ENCODE assay signal across 19 cellular contexts in genomic region chr5:2929779-2930178, GRCh38.
DNase-seq lines count a peak whose midpoint lies in the region; TF ChIP-seq lines count a peak whose summit lies in the region.
"Had no signal": no experiment of that assay in that cellular context is flagged by ENCODE, and none has a peak within 500 bp of the region (broad histone marks: within the 10 kb centered on the region; RNA-seq: fewer than 3 reads in every experiment).

No MANE protein-coding gene starts in this region.

- H3K27ac ChIP-seq in neural progenitor cell (no peak overlapping the region), trophoblast cell (ENCODE audit: low read depth, low read length) (no peak overlapping the region), uterus (no peak overlapping the region), substantia nigra (ENCODE audit: low read depth, low read length, poor library complexity, severe bottlenecking) (no peak overlapping the region), dorsolateral prefrontal cortex (no peak overlapping the region)
- H3K27ac ChIP-seq: BLaER1, C4-2B had no signal

- H3K79me2 ChIP-seq in neural progenitor cell (ENCODE audit: low read depth) (no peaks in the 10 kb centered on the region), trophoblast cell (ENCODE audit: control insufficient read depth, insufficient read depth, low read length, poor library complexity) (no peaks in the 10 kb centered on the region)

- no peaks in the 10 kb centered on the region for H3K4me1 Mint-ChIP-seq in neural progenitor cell
- H3K4me1 Mint-ChIP-seq: B cell; CD4-positive, CD25-positive, alpha-beta regulatory T cell; CD8-positive, alpha-beta memory T cell had no signal

- H4K12ac ChIP-seq in trophoblast cell (ENCODE audit: low read depth, low read length), result no peak overlapping the region

- TF ChIP-seq POLR2A in uterus (IDR thresholded peaks at IDR 0.05), result no peak

- no peak overlapping the region for H3K14ac ChIP-seq in trophoblast cell (ENCODE audit: low read length)

- H3K36me3 ChIP-seq in neural progenitor cell (no peaks in the 10 kb centered on the region), trophoblast cell (ENCODE audit: control insufficient read depth in 1 of 2, insufficient read depth in 2 of 2, low read length in 2 of 2) (no peaks in the 10 kb centered on the region), uterus (no peaks in the 10 kb centered on the region)
- H3K36me3 ChIP-seq: BLaER1 had no signal

- H3K79me1 ChIP-seq in trophoblast cell (ENCODE audit: low read length), result no peaks in the 10 kb centered on the region

- WGBS in trophoblast cell (ENCODE audit: extremely low coverage, insufficient coverage, insufficient read length), result no CpG with 5 or more reads among the region's 10 CpGs

- H4K91ac ChIP-seq in trophoblast cell (ENCODE audit: low read depth, low read length), result no peak overlapping the region

- TF ChIP-seq CTCF in neural progenitor cell (IDR thresholded peaks at IDR 0.05), result no peak
- no peak for TF ChIP-seq CTCF in uterus (IDR thresholded peaks at IDR 0.05)
- TF ChIP-seq CTCF in dorsolateral prefrontal cortex (IDR thresholded peaks at IDR 0.05 in 54 of 56, conservative IDR thresholded peaks at IDR 0.05 in 2 of 56; ENCODE audit: low read depth in 1 of 56, partially characterized antibody in 56 of 56), result no peak

- H3K23ac ChIP-seq in trophoblast cell (ENCODE audit: low read length), result no peak overlapping the region

- H3K18ac ChIP-seq in trophoblast cell (ENCODE audit: low read length), result no peak overlapping the region

- H3K9me3 Mint-ChIP-seq in neural progenitor cell, result peaks cover 2% of the 10 kb centered on the region
- H3K9me3 Mint-ChIP-seq: H9 had no signal

- H3K9ac ChIP-seq in neural progenitor cell (no peak overlapping the region), trophoblast cell (ENCODE audit: low read length) (no peak overlapping the region)
- H3K9ac ChIP-seq: BLaER1 had no signal

- no peak overlapping the region for H3K4ac ChIP-seq in trophoblast cell (ENCODE audit: low read depth, low read length)

- no peaks in the 10 kb centered on the region for H4K20me1 ChIP-seq in neural progenitor cell (ENCODE audit: low read depth)
- H4K20me1 ChIP-seq: BLaER1 had no signal

- H2AFZ ChIP-seq in neural progenitor cell (replicated peaks) (no peak overlapping the region), trophoblast cell (ENCODE audit: insufficient read depth, low read length, poor library complexity) (no peak overlapping the region)
- H2AFZ ChIP-seq: GM23338 had no signal

- no peak overlapping the region for H3K4me3 ChIP-seq in neural progenitor cell
- peak overlapping the region; percentile 27 for H3K4me3 ChIP-seq in trophoblast cell (ENCODE audit: low read depth, low read length)
- H3K4me3 ChIP-seq in uterus, result no peak overlapping the region
- no peak overlapping the region for H3K4me3 ChIP-seq in dorsolateral prefrontal cortex
- H3K4me3 ChIP-seq: BLaER1, GM12878, GM23338 had no signal

- H3K27ac Mint-ChIP-seq in neural progenitor cell, result peak overlapping the region; percentile 58
- H3K27ac Mint-ChIP-seq: B cell; CD4-positive, CD25-positive, alpha-beta regulatory T cell; CD8-positive, alpha-beta memory T cell; GM23338; H9 had no signal

- intact Hi-C loops in uterus (cut with DNase I; ENCODE audit: low total_unique reads), result no loop called here
- intact Hi-C loops in dorsolateral prefrontal cortex (cut with DNase I), result no loop called here

- peaks cover 3% of the 10 kb centered on the region for H3K27me3 Mint-ChIP-seq in neural progenitor cell (ENCODE audit: insufficient read depth, low read depth)
- H3K27me3 Mint-ChIP-seq: B cell; CD4-positive, CD25-positive, alpha-beta regulatory T cell; CD8-positive, alpha-beta memory T cell had no signal

- DNase-seq in iPS-NIHi7 (ENCODE audit: extremely low spot score), result peak; percentile 5
- DNase-seq in neural progenitor cell (ENCODE audit: low spot score), result no peak
- no peak for DNase-seq in trophoblast cell
- DNase-seq in uterus, result no peak
- DNase-seq in Ammon's horn (ENCODE audit: low spot score), result no peak
- no peak for DNase-seq in substantia nigra (lab: John Stamatoyannopoulos, UW)
- no peak for DNase-seq in dorsolateral prefrontal cortex
- DNase-seq: CD4-positive, CD25-positive, alpha-beta regulatory T cell; CD8-positive, alpha-beta memory T cell; DMS 273 treated with DMSO at 0.1 percent for 48 hours; DMS79; EL; GDM1; H9 had no signal

- no peak overlapping the region for H2BK5ac ChIP-seq in trophoblast cell (ENCODE audit: low read depth, low read length, poor library complexity)

- H2BK12ac ChIP-seq in trophoblast cell (ENCODE audit: low read length), result no peak overlapping the region

- H3K4me3 Mint-ChIP-seq in neural progenitor cell, result no peak overlapping the region
- H3K4me3 Mint-ChIP-seq: B cell; CD4-positive, CD25-positive, alpha-beta regulatory T cell; CD8-positive, alpha-beta memory T cell; GM23338; H9 had no signal

- H3K27me3 ChIP-seq in neural progenitor cell, result no peaks in the 10 kb centered on the region
- no peaks in the 10 kb centered on the region for H3K27me3 ChIP-seq in trophoblast cell (ENCODE audit: insufficient read depth, low read length)
- no peaks in the 10 kb centered on the region for H3K27me3 ChIP-seq in uterus
- peaks cover 0 to 17% (median 0%) of the 10 kb centered on the region in 45 donors for H3K27me3 ChIP-seq in dorsolateral prefrontal cortex
- H3K27me3 ChIP-seq: BLaER1 had no signal

- no peak overlapping the region for H2BK120ac ChIP-seq in trophoblast cell (ENCODE audit: insufficient read depth, low read length, poor library complexity)

- H3K36me3 Mint-ChIP-seq in neural progenitor cell, result no peaks in the 10 kb centered on the region
- H3K36me3 Mint-ChIP-seq: CD4-positive, CD25-positive, alpha-beta regulatory T cell; CD8-positive, alpha-beta memory T cell had no signal

- H3K9me3 ChIP-seq in neural progenitor cell (ENCODE audit: low read depth), result no peaks in the 10 kb centered on the region
- H3K9me3 ChIP-seq in trophoblast cell (ENCODE audit: insufficient read depth, low read depth, low read length), result no peaks in the 10 kb centered on the region
- H3K9me3 ChIP-seq in uterus, result no peaks in the 10 kb centered on the region
- H3K9me3 ChIP-seq: BLaER1 had no signal

- H2AK5ac ChIP-seq in trophoblast cell (ENCODE audit: low read length), result no peak overlapping the region

- H3K4me1 ChIP-seq in neural progenitor cell (no peaks in the 10 kb centered on the region), trophoblast cell (ENCODE audit: control insufficient read depth in 1 of 2, insufficient read depth in 2 of 2, low read length in 2 of 2) (no peaks in the 10 kb centered on the region), uterus (no peaks in the 10 kb centered on the region)
- H3K4me1 ChIP-seq: BLaER1 had no signal

- H3K4me2 ChIP-seq in neural progenitor cell, result no peak overlapping the region
- H3K4me2 ChIP-seq in trophoblast cell (ENCODE audit: low read length), result no peak overlapping the region
- H3K4me2 ChIP-seq: BLaER1, GM23338 had no signal

- H3F3A ChIP-seq in neural progenitor cell (ENCODE audit: low read depth), result no peaks in the 10 kb centered on the region

- no peak overlapping the region for H4K8ac ChIP-seq in trophoblast cell (ENCODE audit: low read depth, low read length)
